Comparison of ENCODE assay signal across 14 cellular contexts in the genomic region with DNA sequence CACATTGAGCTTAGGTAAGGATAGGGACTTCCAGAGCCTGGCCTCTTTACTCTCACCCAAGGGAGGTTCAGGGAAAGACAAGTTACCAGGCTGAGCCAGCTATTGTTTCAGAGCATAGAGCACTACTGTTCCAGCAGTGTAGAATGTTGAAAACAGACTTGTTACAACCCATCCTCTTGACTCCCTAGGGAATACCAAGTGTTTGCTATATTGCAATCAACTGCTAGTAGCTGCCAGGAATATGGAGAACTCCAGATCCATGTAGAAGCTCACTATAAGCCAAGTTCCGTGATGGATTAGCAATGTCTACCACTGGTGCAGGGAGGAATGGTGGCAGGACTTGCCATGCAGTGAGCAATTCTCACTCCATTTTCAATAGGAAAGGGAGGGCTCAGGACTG.
DNase-seq lines count a peak whose midpoint lies in the region; TF ChIP-seq lines count a peak whose summit lies in the region.
"Had no signal": no experiment of that assay in that cellular context is flagged by ENCODE, and none has a peak within 500 bp of the region (broad histone marks: within the 10 kb centered on the region; RNA-seq: fewer than 3 reads in every experiment).

No MANE protein-coding gene starts in this region.

- no peaks in the 10 kb centered on the region for H3K36me3 ChIP-seq in HEK293 (ENCODE audit: control insufficient read depth in 2 of 2, insufficient read depth in 1 of 2, low read length in 2 of 2)
- H3K36me3 ChIP-seq in suprapubic skin, result no peaks in the 10 kb centered on the region
- H3K36me3 ChIP-seq: SJSA1 had no signal

- no peaks in the 10 kb centered on the region for H3K9me3 Mint-ChIP-seq in HFFc6

- no peak overlapping the region for H3K27ac Mint-ChIP-seq in HFFc6
- H3K27ac Mint-ChIP-seq: T-helper 17 cell had no signal

- peaks cover 3% of the 10 kb centered on the region; the same call in 1 of the 2 replicates for H3K27me3 Mint-ChIP-seq in HFFc6 (ENCODE audit: insufficient read depth)

- CTCF ChIA-PET in HEK293 (lab: Yijun Ruan, JAX), result interaction anchor here (0.7 to 3.7 kb wide), 19 partner anchors 9 to 1270 kb away, joined by 3 to 45 read pairs (median 3); no protein-coding TSS in a partner anchor

- H3K4me3 Mint-ChIP-seq in HFFc6, result no peak overlapping the region
- H3K4me3 Mint-ChIP-seq: T-helper 17 cell had no signal

- peaks cover 10% of the 10 kb centered on the region for H3K27me3 ChIP-seq in suprapubic skin

- H3K27ac ChIP-seq in HEK293 (ENCODE audit: extremely low read depth, low read depth, low read length) (no peak overlapping the region), suprapubic skin (no peak overlapping the region)
- H3K27ac ChIP-seq: C4-2B, SJSA1 had no signal

- no peak for TF ChIP-seq POLR2A in suprapubic skin (IDR thresholded peaks at IDR 0.05)

- POLR2A ChIA-PET in HEK293 (lab: Yijun Ruan, JAX), result no interaction called here

- H3K9me3 ChIP-seq in HEK293 (ENCODE audit: control insufficient read depth, insufficient read depth, low read depth, low read length) (no peaks in the 10 kb centered on the region), suprapubic skin (no peaks in the 10 kb centered on the region)
- H3K9me3 ChIP-seq: SJSA1 had no signal

- DNase-seq in DMS153 treated with DMSO at 0.1 percent for 48 hours (lab: John Stamatoyannopoulos, UW; ENCODE audit: unreplicated experiment) (peak; percentile 39), NCI-H2171 (lab: John Stamatoyannopoulos, UW) (peak; percentile 60), fibroblast of pulmonary artery (ENCODE audit: low read depth) (peak; percentile 10), NOMO-1 (lab: John Stamatoyannopoulos, UW; ENCODE audit: unreplicated experiment in 2 of 2) (no peak), HFFc6 (no peak), suprapubic skin (ENCODE audit: low spot score in 2 of 2) (no peak)
- DNase-seq: HCEC 1CT, Kasumi-1, NCI-H1694 treated with DMSO at 0.1 percent for 48 hours, NCI-H510A, T-helper 17 cell had no signal

- no peak overlapping the region for H3K4me3 ChIP-seq in HEK293 (ENCODE audit: low read depth, low read length)
- no peak overlapping the region for H3K4me3 ChIP-seq in fibroblast of pulmonary artery (replicated peaks; ENCODE audit: low read depth, low read length)
- no peak overlapping the region for H3K4me3 ChIP-seq in suprapubic skin
- H3K4me3 ChIP-seq: SJSA1 had no signal

- TF ChIP-seq CTCF in HEK293 (tag by site-specific recombination; IDR thresholded peaks at IDR 0.05) (no peak), fibroblast of pulmonary artery (IDR thresholded peaks at IDR 0.05; ENCODE audit: low read length, missing control alignments) (no peak), HFFc6 (IDR thresholded peaks at IDR 0.05) (no peak), suprapubic skin (IDR thresholded peaks at IDR 0.05) (no peak)

- peaks cover 62% of the 10 kb centered on the region for H3K4me1 Mint-ChIP-seq in HFFc6 (ENCODE audit: low read depth)
- H3K4me1 Mint-ChIP-seq: T-helper 17 cell had no signal

- WGBS in suprapubic skin, result 67% methylated on average over 1 of the region's 1 CpG

- no peaks in the 10 kb centered on the region for H3K36me3 Mint-ChIP-seq in HFFc6 (ENCODE audit: low read depth)

- no peaks in the 10 kb centered on the region for H3K4me1 ChIP-seq in HEK293 (ENCODE audit: control insufficient read depth, insufficient read depth, low read length)
- no peaks in the 10 kb centered on the region for H3K4me1 ChIP-seq in suprapubic skin

- no peak for TF ChIP-seq EP300 in suprapubic skin (IDR thresholded peaks at IDR 0.05)

TF ChIP-seq in HEK293, 187 proteins besides CTCF, POLR2A, EP300 and RAD21:
- TF ChIP-seq ZNF175 (tag by site-specific recombination; IDR thresholded peaks at IDR 0.05), result no peak
- no peak for TF ChIP-seq MYNN (tag by site-specific recombination; IDR thresholded peaks at IDR 0.05; ENCODE audit: borderline replicate concordance)
- no peak for TF ChIP-seq SP2 (tag by site-specific recombination; IDR thresholded peaks at IDR 0.05)
- TF ChIP-seq HOXD13 (CRISPR knock-in tag; IDR thresholded peaks at IDR 0.05; ENCODE audit: borderline replicate concordance), result no peak
- peak; percentile 56 for TF ChIP-seq ZBTB17 (tag by site-specific recombination; IDR thresholded peaks at IDR 0.05)

Comparison
In these comparisons a context has a peak if more than half of its experiments do, and no peak if none do; other contexts are left out.
1. DNase-seq: peak in DMS153 treated with DMSO at 0.1 percent for 48 hours (single experiment), NCI-H2171 (single experiment) and fibroblast of pulmonary artery (single experiment); none in NOMO-1 (0 of 2), HFFc6 (single experiment) and suprapubic skin (0 of 2).